In genomic region chr5:134769206-134769605, GRCh38 we compare ENCODE assay signal across 1 cellular context.
TF ChIP-seq lines count a peak whose summit lies in the region.

No MANE protein-coding gene starts in this region.

TF ChIP-seq in HEK293, 187 proteins besides CTCF, POLR2A, EP300 and RAD21:
- TF ChIP-seq ZEB2 (tag by site-specific recombination; IDR thresholded peaks at IDR 0.05): no peak
- TF ChIP-seq HOXC10 (CRISPR knock-in tag; IDR thresholded peaks at IDR 0.05): no peak
- TF ChIP-seq ZNF791 (tag by site-specific recombination; IDR thresholded peaks at IDR 0.05): no peak
- peak; percentile 86 for TF ChIP-seq ZNF362 (tag by site-specific recombination; IDR thresholded peaks at IDR 0.05)
- no peak for TF ChIP-seq ZNF544 (tag by site-specific recombination; IDR thresholded peaks at IDR 0.05)
- TF ChIP-seq ZNF585B (tag by site-specific recombination; IDR thresholded peaks at IDR 0.05): no peak
- TF ChIP-seq KLF8 (tag by site-specific recombination; IDR thresholded peaks at IDR 0.05): no peak
